Comparison of ENCODE assay signal across 1 cellular context in genomic region chr14:70622111-70622712, GRCh38.
TF ChIP-seq lines count a peak whose summit lies in the region.

No MANE protein-coding gene starts in this region.

TF ChIP-seq in HCT116, 20 proteins besides CTCF, POLR2A, EP300 and RAD21 (continued from another document):
- TF ChIP-seq JUND (IDR thresholded peaks at IDR 0.05), result no peak
